Comparison of ENCODE assay signal across 22 cellular contexts in the genomic region with DNA sequence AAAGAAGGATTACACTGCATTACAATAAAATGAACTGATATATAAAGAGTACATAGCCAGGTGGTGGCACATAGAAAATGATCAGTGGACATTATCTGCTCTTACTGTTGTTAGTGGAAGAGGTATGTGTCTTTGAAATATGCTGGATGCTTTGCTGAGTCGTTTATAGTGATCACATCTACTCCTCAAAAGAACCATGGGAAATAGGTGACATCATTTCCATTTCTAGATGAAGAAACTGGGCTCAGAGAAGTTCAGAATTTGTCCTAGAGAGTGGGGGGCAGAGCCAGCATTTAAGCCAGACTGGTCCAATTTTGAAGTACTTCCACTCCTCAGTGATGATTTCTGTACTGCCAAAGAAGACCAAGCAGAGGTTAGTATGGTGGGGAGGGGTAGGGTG. TPM values are rescaled to one million over a fixed set of nuclear protein-coding genes. Genes with fewer than 3 reads are reported as not detected.
DNase-seq lines count a peak whose midpoint lies in the region; ATAC-seq, FAIRE-seq and TF ChIP-seq lines count a peak whose summit lies in the region.
"Had no signal": no experiment of that assay in that cellular context is flagged by ENCODE, and none has a peak within 500 bp of the region (broad histone marks: within the 10 kb centered on the region; RNA-seq: fewer than 3 reads in every experiment).

No MANE protein-coding gene starts in this region.

- no peaks in the 10 kb centered on the region for H3K36me3 ChIP-seq in astrocyte (ENCODE audit: insufficient read depth, low read length)
- H3K36me3 ChIP-seq in left ventricle myocardium inferior, result no peaks in the 10 kb centered on the region
- H3K36me3 ChIP-seq: BE2C had no signal

- peaks cover 1% of the 10 kb centered on the region for H3K9me3 Mint-ChIP-seq in activated naive CD8-positive, alpha-beta T cell treated with anti-CD3 and anti-CD28 coated beads for 36 hours
- peaks cover 5% of the 10 kb centered on the region for H3K9me3 Mint-ChIP-seq in activated naive CD8-positive, alpha-beta T cell treated with anti-CD3 and anti-CD28 coated beads, Interleukin-2, amount 50 U/mL, for 24 hours
- H3K9me3 Mint-ChIP-seq in astrocyte (ENCODE audit: unreplicated experiment) (no peaks in the 10 kb centered on the region), memory B cell (no peaks in the 10 kb centered on the region), natural killer cell (no peaks in the 10 kb centered on the region)
- H3K9me3 Mint-ChIP-seq: HFFc6 had no signal

- H4K20me1 ChIP-seq in astrocyte (ENCODE audit: insufficient read depth, low read length), result no peaks in the 10 kb centered on the region

- peaks cover 12% of the 10 kb centered on the region for H3K4me1 Mint-ChIP-seq in activated naive CD8-positive, alpha-beta T cell treated with anti-CD3 and anti-CD28 coated beads for 36 hours
- peaks cover 10% of the 10 kb centered on the region for H3K4me1 Mint-ChIP-seq in activated naive CD8-positive, alpha-beta T cell treated with anti-CD3 and anti-CD28 coated beads, Interleukin-2, amount 50 U/mL, for 24 hours
- H3K4me1 Mint-ChIP-seq in astrocyte (ENCODE audit: low read depth, unreplicated experiment) (peaks cover 6% of the 10 kb centered on the region), memory B cell (peaks cover 9% of the 10 kb centered on the region), natural killer cell (no peaks in the 10 kb centered on the region)

- H3K9me3 ChIP-seq in astrocyte (ENCODE audit: insufficient read depth, low read depth, low read length) (no peaks in the 10 kb centered on the region), left ventricle myocardium inferior (replicated peaks) (no peaks in the 10 kb centered on the region)
- H3K9me3 ChIP-seq: BE2C had no signal

- H3K27ac ChIP-seq in astrocyte (ENCODE audit: low read depth, low read length) (no peak overlapping the region), left ventricle myocardium inferior (replicated peaks) (no peak overlapping the region)
- H3K27ac ChIP-seq: HL-60 had no signal

- no peaks in the 10 kb centered on the region for H3K36me3 Mint-ChIP-seq in activated naive CD8-positive, alpha-beta T cell treated with anti-CD3 and anti-CD28 coated beads for 36 hours
- no peaks in the 10 kb centered on the region for H3K36me3 Mint-ChIP-seq in activated naive CD8-positive, alpha-beta T cell treated with anti-CD3 and anti-CD28 coated beads, Interleukin-2, amount 50 U/mL, for 24 hours (ENCODE audit: low read depth)
- H3K36me3 Mint-ChIP-seq in astrocyte (ENCODE audit: low read depth, unreplicated experiment), result peaks cover 1% of the 10 kb centered on the region
- no peaks in the 10 kb centered on the region for H3K36me3 Mint-ChIP-seq in memory B cell
- H3K36me3 Mint-ChIP-seq in natural killer cell, result no peaks in the 10 kb centered on the region
- H3K36me3 Mint-ChIP-seq: CD4-positive, CD25-positive, alpha-beta regulatory T cell had no signal

- FAIRE-seq in astrocyte (lab: Jason Lieb, UNC), result no peak
- FAIRE-seq: A204.1, GM18507 had no signal

- TF ChIP-seq CTCF in astrocyte (IDR thresholded peaks at IDR 0.05; ENCODE audit: insufficient read depth, low read depth, low read length) (no peak), left ventricle myocardium inferior (IDR thresholded peaks at IDR 0.05; ENCODE audit: borderline replicate concordance) (no peak), natural killer cell (IDR thresholded peaks at IDR 0.05) (no peak)

- no peaks in the 10 kb centered on the region for H3K79me2 ChIP-seq in astrocyte (ENCODE audit: insufficient read depth, low read length)

- H3K9ac ChIP-seq in astrocyte (ENCODE audit: low read length), result no peak overlapping the region

- intact Hi-C loops in left ventricle myocardium inferior (cut with micrococcal nuclease) (no loop called here), natural killer cell (cut with micrococcal nuclease) (loop anchor here (10.0 kb wide), 1 partner anchor 80 kb away; no protein-coding TSS in a partner anchor)

- H3K4me1 ChIP-seq in astrocyte (ENCODE audit: insufficient read depth, low read length), result peaks cover under 1% of the 10 kb centered on the region
- no peaks in the 10 kb centered on the region for H3K4me1 ChIP-seq in left ventricle myocardium inferior
- H3K4me1 ChIP-seq: BE2C had no signal

- H3K27ac Mint-ChIP-seq in activated naive CD8-positive, alpha-beta T cell treated with anti-CD3 and anti-CD28 coated beads for 36 hours, result peak overlapping the region; percentile 40
- H3K27ac Mint-ChIP-seq in activated naive CD8-positive, alpha-beta T cell treated with anti-CD3 and anti-CD28 coated beads, Interleukin-2, amount 50 U/mL, for 24 hours, result no peak overlapping the region
- H3K27ac Mint-ChIP-seq in astrocyte (ENCODE audit: unreplicated experiment) (peak overlapping the region; percentile 87), memory B cell (peak overlapping the region; percentile 36), natural killer cell (no peak overlapping the region)
- H3K27ac Mint-ChIP-seq: CD4-positive, CD25-positive, alpha-beta regulatory T cell; HFFc6 had no signal

- H3K4me3 ChIP-seq in astrocyte (ENCODE audit: insufficient read depth, low read depth, low read length) (no peak overlapping the region), left ventricle myocardium inferior (no peak overlapping the region)

- no peak for ATAC-seq in activated naive CD8-positive, alpha-beta T cell treated with anti-CD3 and anti-CD28 coated beads, Interleukin-2, amount 50 U/mL, for 24 hours
- ATAC-seq in memory B cell (ENCODE audit: low read depth) (no peak), HG02623 (IDR thresholded peaks at IDR 0.05; ENCODE audit: unreplicated experiment) (no peak), natural killer cell (no peak)
- ATAC-seq: PC-3 had no signal

- H3K27me3 Mint-ChIP-seq in activated naive CD8-positive, alpha-beta T cell treated with anti-CD3 and anti-CD28 coated beads for 36 hours, result no peaks in the 10 kb centered on the region
- peaks cover 3% of the 10 kb centered on the region for H3K27me3 Mint-ChIP-seq in activated naive CD8-positive, alpha-beta T cell treated with anti-CD3 and anti-CD28 coated beads, Interleukin-2, amount 50 U/mL, for 24 hours
- H3K27me3 Mint-ChIP-seq in astrocyte (ENCODE audit: low read depth, unreplicated experiment) (no peaks in the 10 kb centered on the region), memory B cell (no peaks in the 10 kb centered on the region), natural killer cell (ENCODE audit: low read depth in 2 of 2) (peaks cover 3 to 8% of the 10 kb centered on the region in 2 donors)
- H3K27me3 Mint-ChIP-seq: CD4-positive, CD25-positive, alpha-beta regulatory T cell had no signal

- H3K27me3 ChIP-seq in astrocyte (ENCODE audit: insufficient read depth, low read length) (no peaks in the 10 kb centered on the region), left ventricle myocardium inferior (ENCODE audit: low read depth) (no peaks in the 10 kb centered on the region)

- DNase-seq in activated naive CD8-positive, alpha-beta T cell treated with anti-CD3 and anti-CD28 coated beads for 36 hours, result no peak
- no peak for DNase-seq in activated naive CD8-positive, alpha-beta T cell treated with anti-CD3 and anti-CD28 coated beads, Interleukin-2, amount 50 U/mL, for 24 hours
- DNase-seq in astrocyte (ENCODE audit: low read depth), result no peak
- no peak for DNase-seq in memory B cell (ENCODE audit: low spot score in 2 of 2)
- DNase-seq in left ventricle myocardium inferior, result no peak
- DNase-seq in natural killer cell, result no peak
- DNase-seq: BE2C; CD4-positive, CD25-positive, alpha-beta regulatory T cell; COR-L47; HFFc6; NCI-H1092 treated with DMSO at 0.1 percent for 48 hours; NCI-H146; NCI-H2029 treated with DMSO at 0.1 percent for 48 hours; NCI-H2171; NCI-H526; PC-3; RPMI8226; SIG-M5 had no signal

- no peak overlapping the region for H3K4me3 Mint-ChIP-seq in activated naive CD8-positive, alpha-beta T cell treated with anti-CD3 and anti-CD28 coated beads for 36 hours
- H3K4me3 Mint-ChIP-seq in activated naive CD8-positive, alpha-beta T cell treated with anti-CD3 and anti-CD28 coated beads, Interleukin-2, amount 50 U/mL, for 24 hours, result no peak overlapping the region
- H3K4me3 Mint-ChIP-seq in astrocyte (ENCODE audit: unreplicated experiment), result no peak overlapping the region
- no peak overlapping the region for H3K4me3 Mint-ChIP-seq in memory B cell
- no peak overlapping the region for H3K4me3 Mint-ChIP-seq in natural killer cell
- H3K4me3 Mint-ChIP-seq: CD4-positive, CD25-positive, alpha-beta regulatory T cell; HFFc6 had no signal

- H2AFZ ChIP-seq in astrocyte (ENCODE audit: low read depth, low read length), result no peak overlapping the region

- H3K4me2 ChIP-seq in astrocyte (ENCODE audit: low read length), result no peak overlapping the region

RNA-seq across cellular contexts. Expression of gene BACH1, which starts 34.0 kb away (rescaled TPM):
- 10 to 100 TPM; 21.8 to 23.2 TPM for total RNA-seq in activated naive CD8-positive, alpha-beta T cell treated with anti-CD3 and anti-CD28 coated beads for 36 hours
- 93.1 and 110 TPM in 2 replicates for total RNA-seq in astrocyte
- 38.3 TPM for total RNA-seq in left ventricle myocardium inferior
- 100 to 1,000 TPM in 1 of 3 donors, 10 to 100 TPM in 2; 74.2 to 111 (median 86.3) TPM for total RNA-seq in natural killer cell

Comparison
In these comparisons a context has a peak if more than half of its experiments do, and no peak if none do; other contexts are left out.
1. H3K27ac Mint-ChIP-seq: peak in activated naive CD8-positive, alpha-beta T cell treated with anti-CD3 and anti-CD28 coated beads for 36 hours (single experiment), astrocyte (single experiment) and memory B cell (single experiment); none in activated naive CD8-positive, alpha-beta T cell treated with anti-CD3 and anti-CD28 coated beads, Interleukin-2, amount 50 U/mL, for 24 hours (single experiment) and natural killer cell (0 of 2).